ENCODE assay signal across 8 cellular contexts in genomic region chrX:45771560-45772340, GRCh38.
DNase-seq lines count a peak whose midpoint lies in the region; ATAC-seq, FAIRE-seq and TF ChIP-seq lines count a peak whose summit lies in the region.

No MANE protein-coding gene starts in this region.

- peak; percentile 10 to 53 (median 36) for DNase-seq in CD4-positive, alpha-beta T cell
- DNase-seq in HCEC 1CT (peak; percentile 64), RPMI8226 (peak; percentile 52), astrocyte (ENCODE audit: low read depth) (peak; percentile 64), left lung (peak in 1 of 2 donors; percentile 79), tibial artery (peak in 1 of 2 donors; percentile 28), HK-2 (ENCODE audit: unreplicated experiment) (no peak), NCI-H2107 (lab: John Stamatoyannopoulos, UW) (no peak)

- peaks cover 88% of the 10 kb centered on the region for H3K4me1 Mint-ChIP-seq in CD4-positive, alpha-beta T cell (ENCODE audit: low read depth)
- H3K4me1 Mint-ChIP-seq in astrocyte (ENCODE audit: low read depth, unreplicated experiment), result peaks cover 49% of the 10 kb centered on the region

- POLR2A ChIA-PET in CD4-positive, alpha-beta T cell (lab: Charles Lee), result interaction anchor here (1.7 to 5.1 kb wide), 5 partner anchors 13 to 80 kb away, joined by 3 to 34 read pairs (median 19); no protein-coding TSS in a partner anchor

- peaks cover 17% of the 10 kb centered on the region for H3K36me3 ChIP-seq in astrocyte (ENCODE audit: insufficient read depth, low read length)
- H3K36me3 ChIP-seq in left lung, result no peaks in the 10 kb centered on the region
- no peaks in the 10 kb centered on the region for H3K36me3 ChIP-seq in tibial artery

- H3K4me1 ChIP-seq in astrocyte (ENCODE audit: insufficient read depth, low read length) (peaks cover 34% of the 10 kb centered on the region), left lung (peaks cover 0 to 22% of the 10 kb centered on the region in 2 donors), tibial artery (peaks cover 0 to 41% (median 2%) of the 10 kb centered on the region in 4 donors)

- peak overlapping the region; percentile 61 for H3K27ac ChIP-seq in CD4-positive, alpha-beta T cell (ENCODE audit: low read depth, low read length)
- peak overlapping the region; percentile 96 for H3K27ac ChIP-seq in astrocyte (ENCODE audit: low read depth, low read length)
- peak overlapping the region; percentile 84 to 90 for H3K27ac ChIP-seq in left lung
- H3K27ac ChIP-seq in tibial artery, result peak overlapping the region in 1 of 2 donors; percentile 78

- no peak overlapping the region for H2AFZ ChIP-seq in astrocyte (ENCODE audit: low read depth, low read length)

- H3K79me2 ChIP-seq in astrocyte (ENCODE audit: insufficient read depth, low read length), result peaks cover 86% of the 10 kb centered on the region

- H3K9me3 ChIP-seq in CD4-positive, alpha-beta T cell (ENCODE audit: control insufficient read depth, low read length), result no peaks in the 10 kb centered on the region
- H3K9me3 ChIP-seq in astrocyte (ENCODE audit: insufficient read depth, low read depth, low read length) (no peaks in the 10 kb centered on the region), left lung (no peaks in the 10 kb centered on the region), tibial artery (no peaks in the 10 kb centered on the region)

- H3K27ac Mint-ChIP-seq in CD4-positive, alpha-beta T cell, result peak overlapping the region; percentile 97
- H3K27ac Mint-ChIP-seq in astrocyte (ENCODE audit: unreplicated experiment), result peak overlapping the region; percentile 95

- peak overlapping the region; percentile 86 for H3K4me3 Mint-ChIP-seq in CD4-positive, alpha-beta T cell
- H3K4me3 Mint-ChIP-seq in astrocyte (ENCODE audit: unreplicated experiment), result peak overlapping the region; percentile 87

- TF ChIP-seq CTCF in CD4-positive, alpha-beta T cell (IDR thresholded peaks at IDR 0.05), result no peak
- TF ChIP-seq CTCF in astrocyte (IDR thresholded peaks at IDR 0.05; ENCODE audit: insufficient read depth, low read depth, low read length), result no peak
- no peak for TF ChIP-seq CTCF in left lung (IDR thresholded peaks at IDR 0.05)
- TF ChIP-seq CTCF in tibial artery (IDR thresholded peaks at IDR 0.05), result no peak

- H3K4me2 ChIP-seq in astrocyte (ENCODE audit: low read length), result peak overlapping the region; percentile 94

- peak; percentile 75 for ATAC-seq in CD4-positive, alpha-beta T cell (ENCODE audit: poor library complexity)
- ATAC-seq in left lung, result peak; percentile 33

- peaks cover 16% of the 10 kb centered on the region for H3K36me3 Mint-ChIP-seq in CD4-positive, alpha-beta T cell (ENCODE audit: low read depth)
- no peaks in the 10 kb centered on the region for H3K36me3 Mint-ChIP-seq in astrocyte (ENCODE audit: low read depth, unreplicated experiment)

- no peaks in the 10 kb centered on the region for H3K9me3 Mint-ChIP-seq in CD4-positive, alpha-beta T cell
- H3K9me3 Mint-ChIP-seq in astrocyte (ENCODE audit: unreplicated experiment), result no peaks in the 10 kb centered on the region

- no peak for FAIRE-seq in astrocyte (lab: Jason Lieb, UNC)

- intact Hi-C loops in CD4-positive, alpha-beta T cell (cut with DNase I, micrococcal nuclease), result loop anchor here in 1 of 2 experiments (1.0 to 2.0 kb wide), 3 partner anchors 15 to 77 kb away; no protein-coding TSS in a partner anchor
- intact Hi-C loops in left lung (cut with DNase I), result no loop called here
- intact Hi-C loops in tibial artery (cut with DNase I; ENCODE audit: low total_unique reads), result no loop called here

- H4K20me1 ChIP-seq in astrocyte (ENCODE audit: insufficient read depth, low read length), result peaks cover 14% of the 10 kb centered on the region

- no peaks in the 10 kb centered on the region for H3K27me3 Mint-ChIP-seq in CD4-positive, alpha-beta T cell
- H3K27me3 Mint-ChIP-seq in astrocyte (ENCODE audit: low read depth, unreplicated experiment), result no peaks in the 10 kb centered on the region

- H3K27me3 ChIP-seq in CD4-positive, alpha-beta T cell (ENCODE audit: control insufficient read depth, insufficient read depth, low read length), result no peaks in the 10 kb centered on the region
- H3K27me3 ChIP-seq in astrocyte (ENCODE audit: insufficient read depth, low read length) (no peaks in the 10 kb centered on the region), left lung (no peaks in the 10 kb centered on the region), tibial artery (no peaks in the 10 kb centered on the region)

- H3K4me3 ChIP-seq in astrocyte (ENCODE audit: insufficient read depth, low read depth, low read length) (peak overlapping the region; percentile 93), left lung (peak overlapping the region in 1 of 2 donors; percentile 49), tibial artery (peak overlapping the region; percentile 50 to 53)

- CTCF ChIA-PET in CD4-positive, alpha-beta T cell (lab: Charles Lee), result no interaction called here

- peak overlapping the region; percentile 100 for H3K9ac ChIP-seq in astrocyte (ENCODE audit: low read length)

Comparison
In these comparisons a context has a peak if more than half of its experiments do, and no peak if none do; other contexts are left out.
1. DNase-seq: peak in CD4-positive, alpha-beta T cell (10 of 10), HCEC 1CT (single experiment), RPMI8226 (single experiment) and astrocyte (single experiment); none in HK-2 (single experiment) and NCI-H2107 (single experiment).